In genomic region chr12:115452751-115453281, GRCh38 we compare ENCODE assay signal across 14 cellular contexts.
A peak's percentile ranks its signal among the peaks of the same experiment; 100 is the strongest.
DNase-seq lines count a peak whose midpoint lies in the region; ATAC-seq and TF ChIP-seq lines count a peak whose summit lies in the region.
"Had no signal": no experiment of that assay in that cellular context is flagged by ENCODE, and none has a peak within 500 bp of the region (broad histone marks: within the 10 kb centered on the region; RNA-seq: fewer than 3 reads in every experiment).

No MANE protein-coding gene starts in this region.

- DNase-seq in Calu3: no peak
- peak; percentile 36 for DNase-seq in NCI-H1105 (lab: John Stamatoyannopoulos, UW)
- no peak for DNase-seq in chondrocyte (ENCODE audit: low spot score)
- no peak for DNase-seq in cerebellum (ENCODE audit: low spot score)
- DNase-seq in SKM-1 treated with dmso at 0.1 percent for 144 hours (lab: John Stamatoyannopoulos, UW; ENCODE audit: unreplicated experiment): no peak
- DNase-seq in mucosa of descending colon: no peak
- DNase-seq: activated CD8-positive, alpha-beta memory T cell treated with anti-CD3 and anti-CD28 coated beads, Interleukin-2, amount 10 ng/mL, durations not matched to agents 7 days and 5 days; activated naive CD4-positive, alpha-beta T cell; foreskin melanocyte; stimulated activated CD4-positive, alpha-beta T cell treated with anti-CD3 and anti-CD28 coated beads, Interleukin-2, amount 100 ng/mL, for 24 hours; stimulated activated CD8-positive, alpha-beta memory T cell treated with anti-CD3 and anti-CD28 coated beads, Interleukin-4, amount 100 ng/mL, for 48 hours had no signal

- CTCF ChIA-PET in Calu3 (lab: Charles Lee): no interaction called here

- no peak for TF ChIP-seq CTCF in Calu3 (IDR thresholded peaks at IDR 0.05; ENCODE audit: unreplicated experiment)
- TF ChIP-seq CTCF in chondrocyte (IDR thresholded peaks at IDR 0.05): no peak
- TF ChIP-seq CTCF in nephron (IDR thresholded peaks at IDR 0.05; ENCODE audit: unreplicated experiment in 3 of 3): no peak
- TF ChIP-seq CTCF in mucosa of descending colon (IDR thresholded peaks at IDR 0.05): no peak

- H3K27ac Mint-ChIP-seq in Calu3 (ENCODE audit: unreplicated experiment): no peak overlapping the region
- H3K27ac Mint-ChIP-seq in chondrocyte (ENCODE audit: unreplicated experiment): no peak overlapping the region
- H3K27ac Mint-ChIP-seq in nephron: peak overlapping the region in 2 of 3 experiments; percentile 18 to 75
- H3K27ac Mint-ChIP-seq in activated T-helper 17 cell treated with anti-CD3 and anti-CD28 coated beads, Interleukin-2, amount 50 U/mL, for 72 hours: no peak overlapping the region
- H3K27ac Mint-ChIP-seq: activated CD8-positive, alpha-beta memory T cell treated with anti-CD3 and anti-CD28 coated beads, Interleukin-2, amount 10 ng/mL, durations not matched to agents 7 days and 5 days had no signal

- BruUV-seq in Calu3 (replicated peaks; lab: Mats Ljungman, UMichigan): no TSS peak

- no peaks in the 10 kb centered on the region for H3K9me3 ChIP-seq in mucosa of descending colon

- H3K4me1 Mint-ChIP-seq in Calu3 (ENCODE audit: low read depth, unreplicated experiment) (no peaks in the 10 kb centered on the region), chondrocyte (ENCODE audit: low read depth) (peaks cover 8% of the 10 kb centered on the region), nephron (peaks cover 13% of the 10 kb centered on the region)
- peaks cover 6% of the 10 kb centered on the region for H3K4me1 Mint-ChIP-seq in activated T-helper 17 cell treated with anti-CD3 and anti-CD28 coated beads, Interleukin-2, amount 50 U/mL, for 72 hours

- H3K4me3 Mint-ChIP-seq in Calu3 (ENCODE audit: low read depth, unreplicated experiment) (peak overlapping the region; percentile 48), chondrocyte (ENCODE audit: unreplicated experiment) (peak overlapping the region; percentile 56), nephron (peak overlapping the region; percentile 82 to 85 (median 83))
- H3K4me3 Mint-ChIP-seq in activated T-helper 17 cell treated with anti-CD3 and anti-CD28 coated beads, Interleukin-2, amount 50 U/mL, for 72 hours: no peak overlapping the region
- H3K4me3 Mint-ChIP-seq: activated CD8-positive, alpha-beta memory T cell treated with anti-CD3 and anti-CD28 coated beads, Interleukin-2, amount 10 ng/mL, durations not matched to agents 7 days and 5 days had no signal

- no peak overlapping the region for H3K4me3 ChIP-seq in mucosa of descending colon
- H3K4me3 ChIP-seq: SK-N-MC had no signal

- H3K36me3 Mint-ChIP-seq in Calu3 (ENCODE audit: insufficient read depth, unreplicated experiment): no peaks in the 10 kb centered on the region
- no peaks in the 10 kb centered on the region for H3K36me3 Mint-ChIP-seq in chondrocyte (ENCODE audit: low read depth)
- no peaks in the 10 kb centered on the region for H3K36me3 Mint-ChIP-seq in nephron (ENCODE audit: low read depth)
- H3K36me3 Mint-ChIP-seq in activated T-helper 17 cell treated with anti-CD3 and anti-CD28 coated beads, Interleukin-2, amount 50 U/mL, for 72 hours (ENCODE audit: low read depth): no peaks in the 10 kb centered on the region

- H3K27me3 Mint-ChIP-seq in Calu3 (ENCODE audit: unreplicated experiment) (peaks cover 37% of the 10 kb centered on the region), chondrocyte (ENCODE audit: low read depth) (peaks cover 18% of the 10 kb centered on the region), nephron (ENCODE audit: low read depth) (peaks cover 24% of the 10 kb centered on the region)
- peaks cover 21% of the 10 kb centered on the region for H3K27me3 Mint-ChIP-seq in activated T-helper 17 cell treated with anti-CD3 and anti-CD28 coated beads, Interleukin-2, amount 50 U/mL, for 72 hours

- peaks cover 3% of the 10 kb centered on the region for H3K4me1 ChIP-seq in mucosa of descending colon (ENCODE audit: low read depth)

- no peaks in the 10 kb centered on the region for H3K9me3 Mint-ChIP-seq in Calu3 (ENCODE audit: low read depth, unreplicated experiment)
- H3K9me3 Mint-ChIP-seq in chondrocyte (ENCODE audit: low read depth): no peaks in the 10 kb centered on the region
- H3K9me3 Mint-ChIP-seq in nephron: no peaks in the 10 kb centered on the region
- H3K9me3 Mint-ChIP-seq in activated T-helper 17 cell treated with anti-CD3 and anti-CD28 coated beads, Interleukin-2, amount 50 U/mL, for 72 hours: peaks cover 17% of the 10 kb centered on the region

- ATAC-seq in activated T-helper 17 cell treated with anti-CD3 and anti-CD28 coated beads, Interleukin-2, amount 50 U/mL, for 72 hours (replicated peaks): no peak
- ATAC-seq in mucosa of descending colon: no peak
- ATAC-seq: activated CD8-positive, alpha-beta memory T cell treated with anti-CD3 and anti-CD28 coated beads, Interleukin-2, amount 10 ng/mL, durations not matched to agents 7 days and 5 days had no signal

- intact Hi-C loops in Calu3 (cut with micrococcal nuclease; ENCODE audit: unreplicated experiment) (no loop called here), mucosa of descending colon (cut with DNase I, micrococcal nuclease) (no loop called here)

- no peaks in the 10 kb centered on the region for H3K36me3 ChIP-seq in mucosa of descending colon (ENCODE audit: low read depth)

Comparison
In these comparisons a context has a peak if more than half of its experiments do, and no peak if none do; other contexts are left out.
1. H3K27ac Mint-ChIP-seq: peak in nephron (2 of 3); none in Calu3 (single experiment), chondrocyte (single experiment) and activated T-helper 17 cell treated with anti-CD3 and anti-CD28 coated beads, Interleukin-2, amount 50 U/mL, for 72 hours (single experiment).